33 cellular contexts compared by ENCODE assay signal in the genomic region with DNA sequence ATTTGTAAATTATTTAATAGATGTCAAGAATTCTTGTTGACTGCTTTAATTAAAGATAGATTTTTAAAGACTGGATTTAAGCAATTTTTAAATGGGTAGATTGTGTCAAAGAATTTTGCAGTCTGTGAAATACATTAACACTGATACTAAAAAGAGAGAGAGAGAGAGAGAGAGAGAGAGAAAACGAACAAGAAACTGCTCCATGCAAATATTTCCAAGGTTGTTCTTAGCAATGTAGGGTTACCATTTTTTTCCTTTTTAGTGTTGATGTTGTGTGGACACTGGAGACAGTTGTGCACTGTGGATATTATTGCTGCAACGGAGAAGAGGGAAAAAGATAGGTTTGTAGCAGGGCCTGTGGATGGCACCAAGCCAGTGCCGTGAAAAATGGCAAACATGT. TPM values are rescaled to one million over a fixed set of nuclear protein-coding genes. Genes with fewer than 3 reads are reported as not detected.
"Had no signal": no experiment of that assay in that cellular context is flagged by ENCODE, and none has a peak within 500 bp of the region (broad histone marks: within the 10 kb centered on the region; RNA-seq: fewer than 3 reads in every experiment).

No MANE protein-coding gene starts in this region.

- H3K4me1 ChIP-seq: body of pancreas, heart right ventricle had no signal

- H3K9me3 ChIP-seq: body of pancreas, esophagus muscularis mucosa, gastroesophageal sphincter, heart right ventricle had no signal

- DNase-seq: activated CD4-positive, alpha-beta memory T cell treated with anti-CD3 and anti-CD28 coated beads for 36 hours; activated CD4-positive, alpha-beta T cell treated with anti-CD3 and anti-CD28 coated beads for 36 hours; activated CD4-positive, alpha-beta T cell treated with anti-CD3 and anti-CD28 coated beads, Interleukin-2, amount 10 ng/mL, durations not matched to agents 24 days and 14 days; activated CD4-positive, CD25-positive, alpha-beta regulatory T cell; activated CD4-positive, CD25-positive, alpha-beta regulatory T cell treated with anti-CD3 and anti-CD28 coated beads, Interleukin-2, amount 50 U/mL, for 72 hours; activated CD8-positive, alpha-beta memory T cell treated with anti-CD3 and anti-CD28 coated beads, Interleukin-2, amount 10 ng/mL, durations not matched to agents 7 days and 5 days; activated CD8-positive, alpha-beta memory T cell treated with anti-CD3 and anti-CD28 coated beads, Interleukin-2, amount 50 U/mL, for 4 hours; activated CD8-positive, alpha-beta T cell treated with anti-CD3 and anti-CD28 coated beads, Interleukin-2, amount 10 ng/mL, durations not matched to agents 7 days and 5 days; activated effector memory CD4-positive, alpha-beta T cell treated with anti-CD3 and anti-CD28 coated beads, Interleukin-2, amount 50 U/mL, for 16 hours; activated naive CD4-positive, alpha-beta T cell treated with anti-CD3 and anti-CD28 coated beads for 36 hours; activated T-cell treated with anti-CD3 and anti-CD28 coated beads, Interleukin-2, amount 50 U/mL, for 1 hour; activated T-cell treated with anti-CD3 and anti-CD28 coated beads, Interleukin-2, amount 50 U/mL, for 48 hours; amniotic stem cell; anterior cingulate cortex; body of pancreas; central memory CD4-positive, alpha-beta T cell; cortex of kidney; dermis blood vessel endothelial cell; effector CD4-positive, alpha-beta T cell; effector memory CD8-positive, alpha-beta T cell; erythroblast; foreskin melanocyte; heart right ventricle; T-helper 1 cell; T-helper 17 cell; T1000 had no signal

- H3K36me3 Mint-ChIP-seq: activated CD4-positive, alpha-beta memory T cell treated with anti-CD3 and anti-CD28 coated beads for 36 hours; activated CD8-positive, alpha-beta memory T cell treated with anti-CD3 and anti-CD28 coated beads, Interleukin-2, amount 10 ng/mL, durations not matched to agents 7 days and 5 days; activated naive CD8-positive, alpha-beta T cell had no signal

- H3K27me3 ChIP-seq: body of pancreas, esophagus muscularis mucosa, gastroesophageal sphincter, heart right ventricle had no signal

- ATAC-seq: activated CD4-positive, alpha-beta T cell treated with anti-CD3 and anti-CD28 coated beads for 36 hours; activated CD8-positive, alpha-beta memory T cell treated with anti-CD3 and anti-CD28 coated beads, Interleukin-2, amount 10 ng/mL, durations not matched to agents 7 days and 5 days; activated CD8-positive, alpha-beta T cell treated with anti-CD3 and anti-CD28 coated beads, Interleukin-2, amount 10 ng/mL, durations not matched to agents 7 days and 5 days; body of pancreas; effector memory CD8-positive, alpha-beta T cell; gastroesophageal sphincter; heart right ventricle; T-helper 17 cell had no signal

- H3K27ac ChIP-seq: body of pancreas, esophagus muscularis mucosa, gastroesophageal sphincter, heart right ventricle had no signal

- H3K4me3 ChIP-seq: body of pancreas, esophagus muscularis mucosa, gastroesophageal sphincter, heart right ventricle had no signal

- H3K36me3 ChIP-seq: esophagus muscularis mucosa, gastroesophageal sphincter, heart right ventricle had no signal

- H3K4me3 Mint-ChIP-seq: activated CD4-positive, alpha-beta memory T cell treated with anti-CD3 and anti-CD28 coated beads for 36 hours; activated CD4-positive, alpha-beta T cell treated with anti-CD3 and anti-CD28 coated beads for 36 hours; activated CD4-positive, alpha-beta T cell treated with anti-CD3 and anti-CD28 coated beads, Interleukin-2, amount 10 ng/mL, durations not matched to agents 24 days and 14 days; activated CD8-positive, alpha-beta memory T cell treated with anti-CD3 and anti-CD28 coated beads, Interleukin-2, amount 10 ng/mL, durations not matched to agents 7 days and 5 days; activated CD8-positive, alpha-beta T cell treated with anti-CD3 and anti-CD28 coated beads, Interleukin-2, amount 10 ng/mL, durations not matched to agents 7 days and 5 days; activated naive CD4-positive, alpha-beta T cell treated with anti-CD3 and anti-CD28 coated beads for 36 hours; activated naive CD8-positive, alpha-beta T cell; activated T-helper 1 cell treated with anti-CD3 and anti-CD28 coated beads, Interleukin-12 subunit alpha, Interleukin-12 subunit beta, Interleukin-2, Interleukin-4 antibody, amounts not matched to agents 30 ng/mL and 10 ng/mL and 1 ng/mL, durations not matched to agents 14 hours and 24 hours and 36 hours; effector memory CD8-positive, alpha-beta T cell; T-helper 17 cell; T-helper 2 cell treated with Interferon-gamma antibody and Interleukin-4, amounts not matched to agents 5 μg/mL and 100 μg/mL, for 36 hours had no signal

- H3K9me3 Mint-ChIP-seq: activated CD4-positive, alpha-beta memory T cell treated with anti-CD3 and anti-CD28 coated beads for 36 hours; activated CD4-positive, alpha-beta T cell treated with anti-CD3 and anti-CD28 coated beads, Interleukin-2, amount 10 ng/mL, durations not matched to agents 24 days and 14 days; activated naive CD4-positive, alpha-beta T cell treated with anti-CD3 and anti-CD28 coated beads for 36 hours; activated T-helper 1 cell treated with anti-CD3 and anti-CD28 coated beads, Interleukin-12 subunit alpha, Interleukin-12 subunit beta, Interleukin-2, Interleukin-4 antibody, amounts not matched to agents 30 ng/mL and 10 ng/mL and 1 ng/mL, durations not matched to agents 14 hours and 24 hours and 36 hours; activated T-helper 2 cell treated with anti-CD3 and anti-CD28 coated beads, Interferon-gamma antibody, Interleukin-2, Interleukin-4, amounts not matched to agents 10 μg/mL and 5 μg/mL and 100 μg/mL, durations not matched to agents 14 hours and 24 hours and 36 hours; effector memory CD8-positive, alpha-beta T cell; T-helper 2 cell treated with Interferon-gamma antibody and Interleukin-4, amounts not matched to agents 5 μg/mL and 100 μg/mL, for 36 hours had no signal

- H3K27ac Mint-ChIP-seq: activated CD4-positive, alpha-beta memory T cell treated with anti-CD3 and anti-CD28 coated beads for 36 hours; activated CD4-positive, alpha-beta T cell treated with anti-CD3 and anti-CD28 coated beads for 36 hours; activated CD4-positive, alpha-beta T cell treated with anti-CD3 and anti-CD28 coated beads, Interleukin-2, amount 10 ng/mL, durations not matched to agents 24 days and 14 days; activated CD8-positive, alpha-beta memory T cell treated with anti-CD3 and anti-CD28 coated beads, Interleukin-2, amount 10 ng/mL, durations not matched to agents 7 days and 5 days; activated CD8-positive, alpha-beta T cell treated with anti-CD3 and anti-CD28 coated beads, Interleukin-2, amount 10 ng/mL, durations not matched to agents 7 days and 5 days; activated naive CD4-positive, alpha-beta T cell treated with anti-CD3 and anti-CD28 coated beads for 36 hours; activated naive CD8-positive, alpha-beta T cell; activated T-helper 1 cell treated with anti-CD3 and anti-CD28 coated beads, Interleukin-12 subunit alpha, Interleukin-12 subunit beta, Interleukin-2, Interleukin-4 antibody, amounts not matched to agents 30 ng/mL and 10 ng/mL and 1 ng/mL, durations not matched to agents 14 hours and 24 hours and 36 hours; activated T-helper 2 cell treated with anti-CD3 and anti-CD28 coated beads, Interferon-gamma antibody, Interleukin-2, Interleukin-4, amounts not matched to agents 10 μg/mL and 5 μg/mL and 100 μg/mL, durations not matched to agents 14 hours and 24 hours and 36 hours; T-helper 17 cell; T-helper 2 cell treated with Interferon-gamma antibody and Interleukin-4, amounts not matched to agents 5 μg/mL and 100 μg/mL, for 36 hours had no signal

- H3K4me1 Mint-ChIP-seq: activated CD4-positive, alpha-beta T cell treated with anti-CD3 and anti-CD28 coated beads for 36 hours; activated CD4-positive, alpha-beta T cell treated with anti-CD3 and anti-CD28 coated beads, Interleukin-2, amount 10 ng/mL, durations not matched to agents 24 days and 14 days; activated CD8-positive, alpha-beta memory T cell treated with anti-CD3 and anti-CD28 coated beads, Interleukin-2, amount 10 ng/mL, durations not matched to agents 7 days and 5 days had no signal

RNA-seq across cellular contexts. Expression of gene PRDM6, which starts 58.1 kb away (rescaled TPM):
- total RNA-seq: activated CD4-positive, alpha-beta memory T cell treated with anti-CD3 and anti-CD28 coated beads for 36 hours; activated CD4-positive, alpha-beta T cell treated with anti-CD3 and anti-CD28 coated beads for 36 hours; activated CD4-positive, alpha-beta T cell treated with anti-CD3 and anti-CD28 coated beads, Interleukin-2, amount 10 ng/mL, durations not matched to agents 24 days and 14 days; activated CD8-positive, alpha-beta memory T cell treated with anti-CD3 and anti-CD28 coated beads for 36 hours; activated CD8-positive, alpha-beta memory T cell treated with anti-CD3 and anti-CD28 coated beads, Interleukin-2, amount 10 ng/mL, durations not matched to agents 7 days and 5 days; activated CD8-positive, alpha-beta T cell treated with anti-CD3 and anti-CD28 coated beads, Interleukin-2, amount 10 ng/mL, durations not matched to agents 7 days and 5 days; activated naive CD4-positive, alpha-beta T cell treated with anti-CD3 and anti-CD28 coated beads for 36 hours; activated T-helper 1 cell treated with anti-CD3 and anti-CD28 coated beads, Interleukin-12 subunit alpha, Interleukin-12 subunit beta, Interleukin-2, Interleukin-4 antibody, amounts not matched to agents 30 ng/mL and 10 ng/mL and 1 ng/mL, durations not matched to agents 14 hours and 24 hours and 36 hours; activated T-helper 2 cell treated with anti-CD3 and anti-CD28 coated beads, Interferon-gamma antibody, Interleukin-2, Interleukin-4, amounts not matched to agents 10 μg/mL and 5 μg/mL and 100 μg/mL, durations not matched to agents 14 hours and 24 hours and 36 hours; dermis blood vessel endothelial cell; T-helper 17 cell had no signal
